In the genomic region with DNA sequence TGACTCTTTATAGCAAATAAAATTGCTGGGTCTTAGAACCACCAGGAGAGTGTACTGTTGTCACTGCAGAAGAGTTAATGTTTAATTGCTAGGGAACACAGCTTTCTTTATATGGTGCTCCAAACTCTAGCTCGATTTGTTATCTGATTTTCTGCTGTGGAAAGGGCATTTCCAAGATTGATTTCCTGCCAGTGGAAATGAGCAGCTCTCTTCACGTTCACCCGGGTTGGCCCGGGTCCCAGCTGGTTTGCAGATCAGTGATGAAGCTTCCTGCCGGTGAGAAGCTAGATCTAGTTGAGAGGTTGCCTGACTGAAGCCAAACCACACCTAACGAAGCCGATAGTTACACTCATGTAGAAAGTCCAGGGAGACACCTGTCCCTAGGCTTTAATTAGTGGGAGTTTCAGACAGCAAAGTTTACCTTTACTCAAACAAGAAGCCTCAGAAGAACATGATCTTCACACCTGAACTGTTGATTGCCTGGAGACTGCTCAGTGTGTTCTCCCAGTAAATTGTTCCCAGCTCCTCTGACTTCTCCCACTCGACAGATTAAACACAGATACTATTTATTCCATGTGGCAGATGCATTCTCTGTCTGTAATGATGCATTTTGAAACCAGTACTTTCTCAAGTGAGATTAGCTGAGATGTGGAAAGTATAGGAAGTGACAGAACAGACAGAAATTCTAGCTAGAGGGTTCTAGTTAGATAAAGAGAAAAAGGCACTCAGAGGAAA, we compare ENCODE assay signal across 8 cellular contexts. TPM values are rescaled to one million over a fixed set of nuclear protein-coding genes. Genes with fewer than 3 reads are reported as not detected.
A peak's percentile ranks its signal among the peaks of the same experiment; 100 is the strongest.
DNase-seq lines count a peak whose midpoint lies in the region; ATAC-seq and TF ChIP-seq lines count a peak whose summit lies in the region.

No MANE protein-coding gene starts in this region.

- TF ChIP-seq CTCF in GM12872 (IDR thresholded peaks at IDR 0.05; ENCODE audit: insufficient read depth, low read depth, low read length) (0 out of 3 replicates have a peak, but pooled peaks have one; percentile 10), osteocyte (IDR thresholded peaks at IDR 0.05) (no peak)

- peaks cover 18 to 33% of the 10 kb centered on the region in 2 donors for H3K4me1 ChIP-seq in mucosa of rectum (ENCODE audit: control insufficient read depth in 2 of 2, insufficient read depth in 2 of 2, low read length in 2 of 2)

- H3K36me3 Mint-ChIP-seq in T-helper 2 cell treated with Interferon-gamma antibody and Interleukin-4, amounts not matched to agents 5 μg/mL and 100 μg/mL, for 36 hours (ENCODE audit: low read depth): peaks cover 23% of the 10 kb centered on the region
- H3K36me3 Mint-ChIP-seq in central memory CD8-positive, alpha-beta T cell (ENCODE audit: insufficient read depth): peaks cover 16% of the 10 kb centered on the region
- peaks cover 3% of the 10 kb centered on the region for H3K36me3 Mint-ChIP-seq in osteocyte (ENCODE audit: unreplicated experiment)

- H3K36me3 ChIP-seq in mucosa of rectum (ENCODE audit: control insufficient read depth in 2 of 2, insufficient read depth in 2 of 2, low read length in 2 of 2): peaks cover 0 to 3% of the 10 kb centered on the region in 2 donors

- H3K4me3 ChIP-seq in mucosa of rectum (ENCODE audit: low read length in 2 of 2): peak overlapping the region; percentile 40 to 60

- peak overlapping the region; percentile 60 to 65 for H3K9ac ChIP-seq in mucosa of rectum (ENCODE audit: low read depth in 1 of 2, low read length in 2 of 2)

- H3K27ac ChIP-seq in mucosa of rectum (ENCODE audit: low read depth in 2 of 2, low read length in 2 of 2): peak overlapping the region; percentile 89 to 92

- H3K27me3 Mint-ChIP-seq in T-helper 2 cell treated with Interferon-gamma antibody and Interleukin-4, amounts not matched to agents 5 μg/mL and 100 μg/mL, for 36 hours (ENCODE audit: low read depth): no peaks in the 10 kb centered on the region
- no peaks in the 10 kb centered on the region for H3K27me3 Mint-ChIP-seq in central memory CD8-positive, alpha-beta T cell
- H3K27me3 Mint-ChIP-seq in osteocyte (ENCODE audit: unreplicated experiment): no peaks in the 10 kb centered on the region

- H3K9me3 Mint-ChIP-seq in T-helper 2 cell treated with Interferon-gamma antibody and Interleukin-4, amounts not matched to agents 5 μg/mL and 100 μg/mL, for 36 hours: peaks cover 8% of the 10 kb centered on the region
- H3K9me3 Mint-ChIP-seq in central memory CD8-positive, alpha-beta T cell: no peaks in the 10 kb centered on the region
- peaks cover 3% of the 10 kb centered on the region for H3K9me3 Mint-ChIP-seq in osteocyte (ENCODE audit: unreplicated experiment)

- no peaks in the 10 kb centered on the region for H3K9me3 ChIP-seq in mucosa of rectum (ENCODE audit: control insufficient read depth in 2 of 2, low read length in 2 of 2)

- peaks cover 69% of the 10 kb centered on the region for H3K4me1 Mint-ChIP-seq in T-helper 2 cell treated with Interferon-gamma antibody and Interleukin-4, amounts not matched to agents 5 μg/mL and 100 μg/mL, for 36 hours (ENCODE audit: low read depth)
- peaks cover 72% of the 10 kb centered on the region for H3K4me1 Mint-ChIP-seq in central memory CD8-positive, alpha-beta T cell
- H3K4me1 Mint-ChIP-seq in osteocyte (ENCODE audit: unreplicated experiment): peaks cover 15% of the 10 kb centered on the region

- peak; percentile 64 for ATAC-seq in GM21528 (IDR thresholded peaks at IDR 0.05; ENCODE audit: low FRiP score, unreplicated experiment)
- peak; percentile 56 for ATAC-seq in central memory CD8-positive, alpha-beta T cell (replicated peaks; ENCODE audit: extremely low read depth, poor library complexity, severe bottlenecking)

- DNase-seq in HuH-7 (ENCODE audit: low spot score) (peak; percentile 59), osteocyte (ENCODE audit: extremely low spot score, unreplicated experiment) (no peak), NCI-H1436 (lab: John Stamatoyannopoulos, UW) (no peak)
- DNase-seq in T-helper 2 cell treated with Interferon-gamma antibody and Interleukin-4, amounts not matched to agents 5 μg/mL and 100 μg/mL, for 36 hours (ENCODE audit: low spot score): peak; percentile 58
- DNase-seq in central memory CD8-positive, alpha-beta T cell (ENCODE audit: low spot score in 2 of 2): peak; percentile 22 to 51

- peak overlapping the region; percentile 93 for H3K27ac Mint-ChIP-seq in T-helper 2 cell treated with Interferon-gamma antibody and Interleukin-4, amounts not matched to agents 5 μg/mL and 100 μg/mL, for 36 hours
- peak overlapping the region; percentile 96 for H3K27ac Mint-ChIP-seq in central memory CD8-positive, alpha-beta T cell (ENCODE audit: low read depth)
- no peak overlapping the region for H3K27ac Mint-ChIP-seq in osteocyte (ENCODE audit: unreplicated experiment)

- H3K4me3 Mint-ChIP-seq in T-helper 2 cell treated with Interferon-gamma antibody and Interleukin-4, amounts not matched to agents 5 μg/mL and 100 μg/mL, for 36 hours: peak overlapping the region; percentile 77
- peak overlapping the region; percentile 80 for H3K4me3 Mint-ChIP-seq in central memory CD8-positive, alpha-beta T cell
- no peak overlapping the region for H3K4me3 Mint-ChIP-seq in osteocyte (ENCODE audit: unreplicated experiment)

- H3K27me3 ChIP-seq in mucosa of rectum (ENCODE audit: control insufficient read depth in 2 of 2, insufficient read depth in 2 of 2, low read length in 2 of 2): no peaks in the 10 kb centered on the region

RNA-seq across cellular contexts. Expression of a gene that starts 27.8 kb away (rescaled TPM):
- 13.1 and 13.4 TPM in 2 replicates for total RNA-seq in osteocyte

RNA-seq across cellular contexts. Expression of a gene that starts 30.3 kb away (rescaled TPM):
- 28.9 and 33.8 TPM in 2 replicates for total RNA-seq in osteocyte

Comparison
In these comparisons a context has a peak if more than half of its experiments do, and no peak if none do; other contexts are left out.
1. DNase-seq: peak in HuH-7 (single experiment), T-helper 2 cell treated with Interferon-gamma antibody and Interleukin-4, amounts not matched to agents 5 μg/mL and 100 μg/mL, for 36 hours (single experiment) and central memory CD8-positive, alpha-beta T cell (2 of 2); none in osteocyte (single experiment) and NCI-H1436 (single experiment).